Comparison of ENCODE assay signal across 1 cellular context in the genomic region with DNA sequence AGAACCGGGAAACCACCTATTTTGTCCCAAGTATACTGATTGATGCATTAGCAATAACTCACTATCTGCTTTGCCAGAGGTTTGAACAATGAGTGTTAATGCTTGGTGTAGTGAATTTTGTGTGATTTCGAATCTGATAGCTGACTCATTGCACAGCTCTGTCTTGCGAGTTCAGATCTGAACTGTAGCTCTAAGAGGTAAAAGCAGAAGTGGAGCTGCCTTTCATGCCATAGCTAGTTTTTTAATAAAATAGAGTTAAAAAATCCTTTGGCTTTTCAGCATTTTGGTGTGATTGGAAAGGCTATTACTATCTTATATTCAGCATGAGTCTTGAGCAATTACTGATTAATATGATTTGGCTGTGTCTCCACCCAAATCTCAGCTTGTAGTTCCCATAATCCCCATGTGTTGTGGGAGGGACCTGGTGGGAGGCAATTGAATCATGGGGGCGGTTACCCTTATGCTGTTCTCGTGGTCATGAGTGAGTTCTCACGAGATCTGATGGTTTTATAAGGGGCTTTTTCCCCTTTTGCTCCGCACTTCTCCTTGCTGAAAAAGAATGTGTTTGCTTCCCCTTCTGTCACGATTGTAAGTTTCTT.
TF ChIP-seq lines count a peak whose summit lies in the region.

No MANE protein-coding gene starts in this region.

TF ChIP-seq in WTC11, 78 proteins besides CTCF, POLR2A, EP300 and RAD21 (continued from another document):
- no peak for TF ChIP-seq IRF2 (CRISPR knock-in tag; IDR thresholded peaks at IDR 0.05; ENCODE audit: borderline replicate concordance, low read depth)
- TF ChIP-seq ZNF219 (CRISPR knock-in tag; IDR thresholded peaks at IDR 0.05; ENCODE audit: borderline replicate concordance), result no peak
- TF ChIP-seq NFYB (CRISPR knock-in tag; conservative IDR thresholded peaks at IDR 0.05; ENCODE audit: low read depth), result no peak
- no peak for TF ChIP-seq NFATC4 (CRISPR knock-in tag; IDR thresholded peaks at IDR 0.05)
- TF ChIP-seq, protein P1, sequence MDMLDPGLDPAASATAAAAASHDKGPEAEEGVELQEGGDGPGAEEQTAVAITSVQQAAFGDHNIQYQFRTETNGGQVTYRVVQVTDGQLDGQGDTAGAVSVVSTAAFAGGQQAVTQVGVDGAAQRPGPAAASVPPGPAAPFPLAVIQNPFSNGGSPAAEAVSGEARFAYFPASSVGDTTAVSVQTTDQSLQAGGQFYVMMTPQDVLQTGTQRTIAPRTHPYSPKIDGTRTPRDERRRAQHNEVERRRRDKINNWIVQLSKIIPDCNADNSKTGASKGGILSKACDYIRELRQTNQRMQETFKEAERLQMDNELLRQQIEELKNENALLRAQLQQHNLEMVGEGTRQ (CRISPR knock-in tag; IDR thresholded peaks at IDR 0.05), result no peak
- TF ChIP-seq JUN (CRISPR knock-in tag; IDR thresholded peaks at IDR 0.05), result no peak
